1 cellular context compared by ENCODE assay signal in genomic region chr12:112839386-112839972, GRCh38.
TF ChIP-seq lines count a peak whose summit lies in the region.

No MANE protein-coding gene starts in this region.

TF ChIP-seq in HepG2, 621 proteins besides CTCF, POLR2A, EP300 and RAD21 (continued from another document and continues in another):
- TF ChIP-seq, protein P1, sequence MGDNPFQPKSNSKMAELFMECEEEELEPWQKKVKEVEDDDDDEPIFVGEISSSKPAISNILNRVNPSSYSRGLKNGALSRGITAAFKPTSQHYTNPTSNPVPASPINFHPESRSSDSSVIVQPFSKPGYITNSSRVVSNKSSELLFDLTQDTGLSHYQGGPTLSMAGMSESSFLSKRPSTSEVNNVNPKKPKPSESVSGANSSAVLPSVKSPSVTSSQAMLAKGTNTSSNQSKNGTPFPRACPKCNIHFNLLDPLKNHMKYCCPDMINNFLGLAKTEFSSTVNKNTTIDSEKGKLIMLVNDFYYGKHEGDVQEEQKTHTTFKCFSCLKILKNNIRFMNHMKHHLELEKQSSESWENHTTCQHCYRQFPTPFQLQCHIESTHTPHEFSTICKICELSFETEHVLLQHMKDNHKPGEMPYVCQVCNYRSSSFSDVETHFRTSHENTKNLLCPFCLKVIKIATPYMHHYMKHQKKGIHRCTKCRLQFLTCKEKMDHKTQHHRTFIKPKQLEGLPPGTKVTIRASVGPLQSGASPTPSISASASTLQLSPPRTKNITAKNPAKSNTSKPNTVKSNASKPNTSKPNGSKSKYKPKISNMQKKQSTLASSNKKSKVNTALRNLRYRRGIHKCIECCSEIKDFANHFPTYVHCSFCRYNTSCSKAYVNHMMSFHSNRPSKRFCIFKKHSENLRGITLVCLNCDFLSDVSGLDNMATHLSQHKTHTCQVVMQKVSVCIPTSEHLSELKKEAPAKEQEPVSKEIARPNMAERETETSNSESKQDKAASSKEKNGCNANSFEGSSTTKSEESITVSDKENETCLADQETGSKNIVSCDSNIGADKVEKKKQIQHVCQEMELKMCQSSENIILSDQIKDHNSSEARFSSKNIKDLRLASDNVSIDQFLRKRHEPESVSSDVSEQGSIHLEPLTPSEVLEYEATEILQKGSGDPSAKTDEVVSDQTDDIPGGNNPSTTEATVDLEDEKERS (CRISPR knock-in tag; IDR thresholded peaks at IDR 0.05): no peak
- no peak for TF ChIP-seq TGIF2 (CRISPR knock-in tag; IDR thresholded peaks at IDR 0.05)
- TF ChIP-seq MBD4 (IDR thresholded peaks at IDR 0.05; ENCODE audit: borderline replicate concordance, low read length): no peak
- TF ChIP-seq, protein P2, sequence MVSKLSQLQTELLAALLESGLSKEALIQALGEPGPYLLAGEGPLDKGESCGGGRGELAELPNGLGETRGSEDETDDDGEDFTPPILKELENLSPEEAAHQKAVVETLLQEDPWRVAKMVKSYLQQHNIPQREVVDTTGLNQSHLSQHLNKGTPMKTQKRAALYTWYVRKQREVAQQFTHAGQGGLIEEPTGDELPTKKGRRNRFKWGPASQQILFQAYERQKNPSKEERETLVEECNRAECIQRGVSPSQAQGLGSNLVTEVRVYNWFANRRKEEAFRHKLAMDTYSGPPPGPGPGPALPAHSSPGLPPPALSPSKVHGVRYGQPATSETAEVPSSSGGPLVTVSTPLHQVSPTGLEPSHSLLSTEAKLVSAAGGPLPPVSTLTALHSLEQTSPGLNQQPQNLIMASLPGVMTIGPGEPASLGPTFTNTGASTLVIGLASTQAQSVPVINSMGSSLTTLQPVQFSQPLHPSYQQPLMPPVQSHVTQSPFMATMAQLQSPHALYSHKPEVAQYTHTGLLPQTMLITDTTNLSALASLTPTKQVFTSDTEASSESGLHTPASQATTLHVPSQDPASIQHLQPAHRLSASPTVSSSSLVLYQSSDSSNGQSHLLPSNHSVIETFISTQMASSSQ (IDR thresholded peaks at IDR 0.05; ENCODE audit: low read depth): no peak
- TF ChIP-seq, protein P2 (CRISPR knock-in tag; IDR thresholded peaks at IDR 0.05; ENCODE audit: borderline replicate concordance): no peak
- TF ChIP-seq TRAFD1 (CRISPR knock-in tag; IDR thresholded peaks at IDR 0.05; ENCODE audit: borderline replicate concordance): no peak
- no peak for TF ChIP-seq ZBTB7A (CRISPR knock-in tag; IDR thresholded peaks at IDR 0.05)
- peak; percentile 65; the same call in 1 of the 2 replicates for TF ChIP-seq ATF3 (CRISPR knock-in tag; IDR thresholded peaks at IDR 0.05)
- TF ChIP-seq ETV5 (CRISPR knock-in tag; IDR thresholded peaks at IDR 0.05; ENCODE audit: borderline replicate concordance): peak; percentile 45; the same call in 1 of the 2 replicates
- TF ChIP-seq HNF4A (CRISPR knock-in tag; IDR thresholded peaks at IDR 0.05): no peak
- 0 out of 2 replicates have a peak, but pooled peaks have one; percentile 45 for TF ChIP-seq ELF3 (CRISPR knock-in tag; IDR thresholded peaks at IDR 0.05)
- no peak for TF ChIP-seq TOPORS (CRISPR knock-in tag; IDR thresholded peaks at IDR 0.05)
- no peak for TF ChIP-seq RBFOX2 (IDR thresholded peaks at IDR 0.05; ENCODE audit: low read depth, low read length)
- peak; percentile 76 for TF ChIP-seq FOSL2 (CRISPR knock-in tag; IDR thresholded peaks at IDR 0.05)
- peak; percentile 84 for TF ChIP-seq TEAD3 (CRISPR knock-in tag; optimal IDR thresholded peaks at IDR 0.05; ENCODE audit: borderline replicate concordance)
- TF ChIP-seq DNMT3B (CRISPR knock-in tag; conservative IDR thresholded peaks at IDR 0.05): 0 out of 2 replicates have a peak, but pooled peaks have one; percentile 38
- TF ChIP-seq TCF7 (IDR thresholded peaks at IDR 0.05; ENCODE audit: low read depth): peak; percentile 58
- no peak for TF ChIP-seq TCF7L2 (IDR thresholded peaks at IDR 0.05; ENCODE audit: low read depth, low read length)
- TF ChIP-seq, protein P3, sequence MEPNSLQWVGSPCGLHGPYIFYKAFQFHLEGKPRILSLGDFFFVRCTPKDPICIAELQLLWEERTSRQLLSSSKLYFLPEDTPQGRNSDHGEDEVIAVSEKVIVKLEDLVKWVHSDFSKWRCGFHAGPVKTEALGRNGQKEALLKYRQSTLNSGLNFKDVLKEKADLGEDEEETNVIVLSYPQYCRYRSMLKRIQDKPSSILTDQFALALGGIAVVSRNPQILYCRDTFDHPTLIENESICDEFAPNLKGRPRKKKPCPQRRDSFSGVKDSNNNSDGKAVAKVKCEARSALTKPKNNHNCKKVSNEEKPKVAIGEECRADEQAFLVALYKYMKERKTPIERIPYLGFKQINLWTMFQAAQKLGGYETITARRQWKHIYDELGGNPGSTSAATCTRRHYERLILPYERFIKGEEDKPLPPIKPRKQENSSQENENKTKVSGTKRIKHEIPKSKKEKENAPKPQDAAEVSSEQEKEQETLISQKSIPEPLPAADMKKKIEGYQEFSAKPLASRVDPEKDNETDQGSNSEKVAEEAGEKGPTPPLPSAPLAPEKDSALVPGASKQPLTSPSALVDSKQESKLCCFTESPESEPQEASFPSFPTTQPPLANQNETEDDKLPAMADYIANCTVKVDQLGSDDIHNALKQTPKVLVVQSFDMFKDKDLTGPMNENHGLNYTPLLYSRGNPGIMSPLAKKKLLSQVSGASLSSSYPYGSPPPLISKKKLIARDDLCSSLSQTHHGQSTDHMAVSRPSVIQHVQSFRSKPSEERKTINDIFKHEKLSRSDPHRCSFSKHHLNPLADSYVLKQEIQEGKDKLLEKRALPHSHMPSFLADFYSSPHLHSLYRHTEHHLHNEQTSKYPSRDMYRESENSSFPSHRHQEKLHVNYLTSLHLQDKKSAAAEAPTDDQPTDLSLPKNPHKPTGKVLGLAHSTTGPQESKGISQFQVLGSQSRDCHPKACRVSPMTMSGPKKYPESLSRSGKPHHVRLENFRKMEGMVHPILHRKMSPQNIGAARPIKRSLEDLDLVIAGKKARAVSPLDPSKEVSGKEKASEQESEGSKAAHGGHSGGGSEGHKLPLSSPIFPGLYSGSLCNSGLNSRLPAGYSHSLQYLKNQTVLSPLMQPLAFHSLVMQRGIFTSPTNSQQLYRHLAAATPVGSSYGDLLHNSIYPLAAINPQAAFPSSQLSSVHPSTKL (CRISPR knock-in tag; IDR thresholded peaks at IDR 0.05): peak; percentile 68
- no peak for TF ChIP-seq KDM5A (IDR thresholded peaks at IDR 0.05; ENCODE audit: borderline replicate concordance, low read length)
- TF ChIP-seq, protein P4, sequence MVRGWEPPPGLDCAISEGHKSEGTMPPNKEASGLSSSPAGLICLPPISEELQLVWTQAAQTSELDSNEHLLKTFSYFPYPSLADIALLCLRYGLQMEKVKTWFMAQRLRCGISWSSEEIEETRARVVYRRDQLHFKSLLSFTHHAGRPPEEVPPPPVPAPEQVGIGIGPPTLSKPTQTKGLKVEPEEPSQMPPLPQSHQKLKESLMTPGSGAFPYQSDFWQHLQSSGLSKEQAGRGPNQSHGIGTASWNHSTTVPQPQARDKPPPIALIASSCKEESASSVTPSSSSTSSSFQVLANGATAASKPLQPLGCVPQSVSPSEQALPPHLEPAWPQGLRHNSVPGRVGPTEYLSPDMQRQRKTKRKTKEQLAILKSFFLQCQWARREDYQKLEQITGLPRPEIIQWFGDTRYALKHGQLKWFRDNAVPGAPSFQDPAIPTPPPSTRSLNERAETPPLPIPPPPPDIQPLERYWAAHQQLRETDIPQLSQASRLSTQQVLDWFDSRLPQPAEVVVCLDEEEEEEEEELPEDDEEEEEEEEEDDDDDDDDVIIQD (CRISPR knock-in tag; IDR thresholded peaks at IDR 0.05; ENCODE audit: low read depth): 0 out of 2 replicates have a peak, but pooled peaks have one; percentile 27
- TF ChIP-seq SIN3B (IDR thresholded peaks at IDR 0.05; ENCODE audit: low read length): no peak
- TF ChIP-seq ZNF644 (CRISPR knock-in tag; IDR thresholded peaks at IDR 0.05; ENCODE audit: low read depth): 0 out of 2 replicates have a peak, but pooled peaks have one; percentile 51
- no peak for TF ChIP-seq ZSCAN9 (CRISPR knock-in tag; IDR thresholded peaks at IDR 0.05; ENCODE audit: borderline replicate concordance)
- TF ChIP-seq, protein P5, sequence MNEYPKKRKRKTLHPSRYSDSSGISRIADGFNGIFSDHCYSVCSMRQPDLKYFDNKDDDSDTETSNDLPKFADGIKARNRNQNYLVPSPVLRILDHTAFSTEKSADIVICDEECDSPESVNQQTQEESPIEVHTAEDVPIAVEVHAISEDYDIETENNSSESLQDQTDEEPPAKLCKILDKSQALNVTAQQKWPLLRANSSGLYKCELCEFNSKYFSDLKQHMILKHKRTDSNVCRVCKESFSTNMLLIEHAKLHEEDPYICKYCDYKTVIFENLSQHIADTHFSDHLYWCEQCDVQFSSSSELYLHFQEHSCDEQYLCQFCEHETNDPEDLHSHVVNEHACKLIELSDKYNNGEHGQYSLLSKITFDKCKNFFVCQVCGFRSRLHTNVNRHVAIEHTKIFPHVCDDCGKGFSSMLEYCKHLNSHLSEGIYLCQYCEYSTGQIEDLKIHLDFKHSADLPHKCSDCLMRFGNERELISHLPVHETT (CRISPR knock-in tag; conservative IDR thresholded peaks at IDR 0.05): no peak
- TF ChIP-seq FOXP1 (IDR thresholded peaks at IDR 0.05): no peak
- TF ChIP-seq FOXP1 (CRISPR knock-in tag; IDR thresholded peaks at IDR 0.05): peak; percentile 40; the same call in 1 of the 2 replicates
- no peak for TF ChIP-seq RBM39 (IDR thresholded peaks at IDR 0.05; ENCODE audit: low read depth, low read length, poor library complexity, severe bottlenecking)
- no peak for TF ChIP-seq ZNF30 (CRISPR knock-in tag; IDR thresholded peaks at IDR 0.05)
- TF ChIP-seq ATF4 (CRISPR knock-in tag; IDR thresholded peaks at IDR 0.05): no peak
- 0 out of 4 replicates have a peak, but pooled peaks of 1 of the 2 experiments have one; percentile 24 for TF ChIP-seq NR2F1 (CRISPR knock-in tag; IDR thresholded peaks at IDR 0.05)
- 0 out of 2 replicates have a peak, but pooled peaks have one; percentile 39 for TF ChIP-seq JUN (CRISPR knock-in tag; IDR thresholded peaks at IDR 0.05)
- TF ChIP-seq, protein P6, sequence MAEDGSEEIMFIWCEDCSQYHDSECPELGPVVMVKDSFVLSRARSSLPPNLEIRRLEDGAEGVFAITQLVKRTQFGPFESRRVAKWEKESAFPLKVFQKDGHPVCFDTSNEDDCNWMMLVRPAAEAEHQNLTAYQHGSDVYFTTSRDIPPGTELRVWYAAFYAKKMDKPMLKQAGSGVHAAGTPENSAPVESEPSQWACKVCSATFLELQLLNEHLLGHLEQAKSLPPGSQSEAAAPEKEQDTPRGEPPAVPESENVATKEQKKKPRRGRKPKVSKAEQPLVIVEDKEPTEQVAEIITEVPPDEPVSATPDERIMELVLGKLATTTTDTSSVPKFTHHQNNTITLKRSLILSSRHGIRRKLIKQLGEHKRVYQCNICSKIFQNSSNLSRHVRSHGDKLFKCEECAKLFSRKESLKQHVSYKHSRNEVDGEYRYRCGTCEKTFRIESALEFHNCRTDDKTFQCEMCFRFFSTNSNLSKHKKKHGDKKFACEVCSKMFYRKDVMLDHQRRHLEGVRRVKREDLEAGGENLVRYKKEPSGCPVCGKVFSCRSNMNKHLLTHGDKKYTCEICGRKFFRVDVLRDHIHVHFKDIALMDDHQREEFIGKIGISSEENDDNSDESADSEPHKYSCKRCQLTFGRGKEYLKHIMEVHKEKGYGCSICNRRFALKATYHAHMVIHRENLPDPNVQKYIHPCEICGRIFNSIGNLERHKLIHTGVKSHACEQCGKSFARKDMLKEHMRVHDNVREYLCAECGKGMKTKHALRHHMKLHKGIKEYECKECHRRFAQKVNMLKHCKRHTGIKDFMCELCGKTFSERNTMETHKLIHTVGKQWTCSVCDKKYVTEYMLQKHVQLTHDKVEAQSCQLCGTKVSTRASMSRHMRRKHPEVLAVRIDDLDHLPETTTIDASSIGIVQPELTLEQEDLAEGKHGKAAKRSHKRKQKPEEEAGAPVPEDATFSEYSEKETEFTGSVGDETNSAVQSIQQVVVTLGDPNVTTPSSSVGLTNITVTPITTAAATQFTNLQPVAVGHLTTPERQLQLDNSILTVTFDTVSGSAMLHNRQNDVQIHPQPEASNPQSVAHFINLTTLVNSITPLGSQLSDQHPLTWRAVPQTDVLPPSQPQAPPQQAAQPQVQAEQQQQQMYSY (CRISPR knock-in tag; IDR thresholded peaks at IDR 0.05): no peak
- TF ChIP-seq KDM6A (CRISPR knock-in tag; IDR thresholded peaks at IDR 0.05; ENCODE audit: low read depth): 0 out of 2 replicates have a peak, but pooled peaks have one; percentile 13
- TF ChIP-seq SMARCE1 (IDR thresholded peaks at IDR 0.05; ENCODE audit: borderline replicate concordance): no peak
- no peak for TF ChIP-seq ZNF253 (CRISPR knock-in tag; IDR thresholded peaks at IDR 0.05; ENCODE audit: borderline replicate concordance)
